In genomic region chr1:10788592-10789006, GRCh38 we compare ENCODE assay signal across 9 cellular contexts. TPM values are rescaled to one million over a fixed set of nuclear protein-coding genes. Genes with fewer than 3 reads are reported as not detected.
DNase-seq lines count a peak whose midpoint lies in the region; ATAC-seq and TF ChIP-seq lines count a peak whose summit lies in the region.
"Had no signal": no experiment of that assay in that cellular context is flagged by ENCODE, and none has a peak within 500 bp of the region (broad histone marks: within the 10 kb centered on the region; RNA-seq: fewer than 3 reads in every experiment).

No MANE protein-coding gene starts in this region.

- H3K4me1 ChIP-seq in skeletal muscle tissue (ENCODE audit: control insufficient read depth in 3 of 3, insufficient read depth in 3 of 3, low read length in 3 of 3): peaks cover 60 to 76% (median 72%) of the 10 kb centered on the region in 3 donors

- peak; percentile 42 for TF ChIP-seq CTCF in astrocyte of the spinal cord (IDR thresholded peaks at IDR 0.05; ENCODE audit: low read depth, low read length)

- peak overlapping the region in 2 of 3 donors; percentile 62 to 64 for H3K9ac ChIP-seq in skeletal muscle tissue (ENCODE audit: low read depth in 1 of 3, low read length in 3 of 3)

- peak overlapping the region; percentile 70 for H3K27ac ChIP-seq in skeletal muscle tissue (ENCODE audit: low read depth, low read length)

- in situ Hi-C loops in astrocyte of the spinal cord (cut with HindIII; ENCODE audit: low sequenced_read_pairs): no loop called here

- ATAC-seq in HG03521 (IDR thresholded peaks at IDR 0.05; ENCODE audit: unreplicated experiment) (no peak), HG03439 (IDR thresholded peaks at IDR 0.05; ENCODE audit: unreplicated experiment) (no peak), GM21381 (IDR thresholded peaks at IDR 0.05; ENCODE audit: unreplicated experiment) (no peak)

- peaks cover 0 to 5% (median 0%) of the 10 kb centered on the region in 3 donors for H3K27me3 ChIP-seq in skeletal muscle tissue (ENCODE audit: control insufficient read depth in 3 of 3, insufficient read depth in 3 of 3, low read length in 3 of 3)

- peak; percentile 77 for DNase-seq in HT-29 (ENCODE audit: low spot score)
- no peak for DNase-seq in astrocyte of the spinal cord (ENCODE audit: low read depth, low spot score)
- DNase-seq in inferior parietal cortex (ENCODE audit: extremely low spot score): peak; percentile 51
- DNase-seq in NCI-H1694 (lab: John Stamatoyannopoulos, UW): no peak
- DNase-seq: stimulated activated naive CD4-positive, alpha-beta T cell had no signal

- H3K4me3 ChIP-seq in astrocyte of the spinal cord (ENCODE audit: low read depth, low read length): no peak overlapping the region
- no peak overlapping the region for H3K4me3 ChIP-seq in skeletal muscle tissue (ENCODE audit: low read length in 3 of 3)

- no peaks in the 10 kb centered on the region for H3K9me3 ChIP-seq in skeletal muscle tissue (ENCODE audit: control insufficient read depth in 3 of 3, low read length in 3 of 3)

- no peaks in the 10 kb centered on the region for H3K36me3 ChIP-seq in skeletal muscle tissue (ENCODE audit: control insufficient read depth in 3 of 3, insufficient read depth in 3 of 3, low read length in 3 of 3)

RNA-seq across cellular contexts. Expression of gene CASZ1, which starts 7.8 kb away (rescaled TPM):
- 28.6 and 39.0 TPM in 2 replicates for total RNA-seq in HT-29 (2014; rRNA removed; shearing (Covaris generic))
- 26.1 TPM for total RNA-seq in skeletal muscle tissue

Comparison
In these comparisons a context has a peak if more than half of its experiments do, and no peak if none do; other contexts are left out.
1. DNase-seq: peak in HT-29 (single experiment) and inferior parietal cortex (single experiment); none in astrocyte of the spinal cord (single experiment) and NCI-H1694 (single experiment).